In the genomic region with DNA sequence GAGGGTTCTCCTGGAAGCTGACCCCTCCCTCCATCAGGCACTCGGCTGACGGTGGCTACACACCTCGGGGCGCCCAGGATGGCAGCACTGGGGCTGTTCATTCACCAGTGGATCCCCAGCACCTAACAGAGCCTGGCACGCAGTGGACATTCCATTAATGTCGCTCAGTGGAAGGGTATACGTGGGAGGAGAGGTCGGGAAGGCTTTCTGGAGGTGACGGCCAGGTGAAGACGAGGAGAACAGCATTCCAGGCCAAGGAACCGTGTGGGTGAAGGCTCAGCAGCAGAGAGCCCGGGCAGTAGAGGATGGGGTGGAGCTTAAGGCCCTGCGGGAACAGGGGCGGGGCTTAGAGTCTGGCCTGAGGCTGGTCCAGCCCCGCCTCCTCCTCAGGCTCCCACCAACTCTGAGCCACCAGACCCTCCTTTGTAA, we compare ENCODE assay signal across 12 cellular contexts. TPM values are rescaled to one million over a fixed set of nuclear protein-coding genes. Genes with fewer than 3 reads are reported as not detected.
A peak's percentile ranks its signal among the peaks of the same experiment; 100 is the strongest.
DNase-seq lines count a peak whose midpoint lies in the region; ATAC-seq, FAIRE-seq and TF ChIP-seq lines count a peak whose summit lies in the region.
"Had no signal": no experiment of that assay in that cellular context is flagged by ENCODE, and none has a peak within 500 bp of the region (broad histone marks: within the 10 kb centered on the region; RNA-seq: fewer than 3 reads in every experiment).

No MANE protein-coding gene starts in this region.

- H3K4me1 ChIP-seq in HCT116 (ENCODE audit: control insufficient read depth in 1 of 2, insufficient read depth in 2 of 2, low read length in 2 of 2) (peaks cover 22 to 32% of the 10 kb centered on the region in 2 experiments), kidney (ENCODE audit: control insufficient read depth in 1 of 2, insufficient read depth in 1 of 2, low read depth in 1 of 2, low read length in 2 of 2) (no peaks in the 10 kb centered on the region)

- no peaks in the 10 kb centered on the region for H3K27me3 ChIP-seq in HCT116 (ENCODE audit: insufficient read depth, low read length)
- H3K27me3 ChIP-seq: vagina had no signal

- TF ChIP-seq CTCF in HCT116 (IDR thresholded peaks at IDR 0.05 in 2 of 3, conservative IDR thresholded peaks at IDR 0.05 in 1 of 3; ENCODE audit: borderline replicate concordance in 1 of 3, insufficient read depth in 1 of 3, low read depth in 2 of 3, low read length in 2 of 3) (no peak), mesothelial cell of epicardium (IDR thresholded peaks at IDR 0.05; ENCODE audit: unreplicated experiment) (no peak), kidney (IDR thresholded peaks at IDR 0.05; ENCODE audit: borderline replicate concordance, extremely low read depth, insufficient read depth) (no peak)

- H3K9me3 ChIP-seq in HCT116 (ENCODE audit: control insufficient read depth in 1 of 2, insufficient read depth in 1 of 2, low read depth in 1 of 2, low read length in 2 of 2) (no peaks in the 10 kb centered on the region), kidney (ENCODE audit: control insufficient read depth in 1 of 2, low read length in 2 of 2) (no peaks in the 10 kb centered on the region)
- H3K9me3 ChIP-seq: left ventricle myocardium inferior, vagina had no signal

- H3K4me2 ChIP-seq in HCT116 (ENCODE audit: low read length): peak overlapping the region; percentile 66

- H3K4me3 ChIP-seq in HCT116 (replicated peaks in 1 of 2; ENCODE audit: low read depth in 1 of 2, low read length in 2 of 2): peak overlapping the region; percentile 10 to 12; a peak in 2 of 4 replicates
- H3K4me3 ChIP-seq in kidney (ENCODE audit: low read length in 2 of 2): no peak overlapping the region
- H3K4me3 ChIP-seq: left ventricle myocardium inferior, vagina had no signal

- RAD21 ChIA-PET in HCT116 (lab: Charles Lee; ENCODE audit: low non-redundant PET in 1 of 2, low total read pairs in 2 of 2, uncharacterized antibody in 2 of 2, unreplicated experiment in 2 of 2): no interaction called here

- no peaks in the 10 kb centered on the region for H3K79me2 ChIP-seq in HCT116 (ENCODE audit: insufficient read depth, low read length)

- BruUV-seq in HCT116 (replicated peaks; lab: Mats Ljungman, UMichigan): no TSS peak

- TF ChIP-seq POLR2A in HCT116 (IDR thresholded peaks at IDR 0.05; ENCODE audit: borderline replicate concordance, extremely low read depth, insufficient read depth, insufficient read length): no peak

- no peak overlapping the region for H3K27ac Mint-ChIP-seq in mesothelial cell of epicardium
- H3K27ac Mint-ChIP-seq: dendritic cell treated with granulocyte-macrophage colony-stimulating factor and Interleukin-4, amounts not matched to agents 40 ng/mL and 50 ng/mL, for 4 days had no signal

- no peak for TF ChIP-seq RAD21 in HCT116 (IDR thresholded peaks at IDR 0.05; ENCODE audit: low read depth)

- H3K36me3 ChIP-seq in HCT116 (ENCODE audit: control insufficient read depth in 1 of 2, insufficient read depth in 2 of 2, low read length in 2 of 2): no peaks in the 10 kb centered on the region
- H3K36me3 ChIP-seq in kidney (ENCODE audit: control insufficient read depth in 1 of 2, insufficient read depth in 2 of 2, low read length in 2 of 2): no peaks in the 10 kb centered on the region
- H3K36me3 ChIP-seq: left ventricle myocardium inferior, vagina had no signal

- H3K27ac ChIP-seq in HCT116 (ENCODE audit: low read depth, low read length) (no peak overlapping the region; the same call in 1 of the 2 replicates), kidney (ENCODE audit: low read depth in 2 of 2, low read length in 2 of 2) (no peak overlapping the region)
- H3K27ac ChIP-seq: left ventricle myocardium inferior, vagina, VCaP had no signal

- POLR2A ChIA-PET in HCT116 (lab: Charles Lee): interaction anchor here (0.7 to 1.2 kb wide), 3 partner anchors 9 to 22 kb away, joined by 3 read pairs; partner anchors contain the start of gene MSRB1

- peak; percentile 90 for ATAC-seq in HCT116

- DNase-seq in COLO668 (lab: John Stamatoyannopoulos, UW; ENCODE audit: unreplicated experiment) (peak; percentile 30), HCT116 (ENCODE audit: low read depth, low spot score) (no peak), SHP77 (lab: John Stamatoyannopoulos, UW) (peak; percentile 45 to 63), kidney tubule cell (ENCODE audit: low spot score) (peak; percentile 29), mesothelial cell of epicardium (ENCODE audit: low spot score in 2 of 2, unreplicated experiment in 2 of 2) (no peak), hypothalamus (lab: John Stamatoyannopoulos, UW) (no peak), kidney (no peak), cerebellum (ENCODE audit: low spot score) (no peak)
- DNase-seq: left ventricle myocardium inferior had no signal

- FAIRE-seq in kidney (lab: Jason Lieb, UNC): no peak

- H3K27me3 Mint-ChIP-seq in mesothelial cell of epicardium (ENCODE audit: low read depth): peaks cover 71% of the 10 kb centered on the region

- no peak overlapping the region for H3K9ac ChIP-seq in HCT116 (ENCODE audit: low read length)
- H3K9ac ChIP-seq in kidney (ENCODE audit: low read length in 2 of 2): no peak overlapping the region

- intact Hi-C loops in HCT116 (cut with micrococcal nuclease) (no loop called here), kidney (cut with DNase I) (loop anchor here (10.0 kb wide), 1 partner anchor 66 kb away; no protein-coding TSS in a partner anchor)

- no peaks in the 10 kb centered on the region for H3K36me3 Mint-ChIP-seq in mesothelial cell of epicardium

- CTCF ChIA-PET in HCT116 (lab: Charles Lee): no interaction called here

- H3K9me2 ChIP-seq in HCT116 (ENCODE audit: insufficient read depth): no peaks in the 10 kb centered on the region

- no peaks in the 10 kb centered on the region for H3K9me3 Mint-ChIP-seq in mesothelial cell of epicardium
- H3K9me3 Mint-ChIP-seq: dendritic cell treated with granulocyte-macrophage colony-stimulating factor and Interleukin-4, amounts not matched to agents 40 ng/mL and 50 ng/mL, for 4 days had no signal

- peaks cover 30% of the 10 kb centered on the region for H3K4me1 Mint-ChIP-seq in mesothelial cell of epicardium

- no peak overlapping the region for H3K4me3 Mint-ChIP-seq in mesothelial cell of epicardium
- H3K4me3 Mint-ChIP-seq: dendritic cell treated with granulocyte-macrophage colony-stimulating factor and Interleukin-4, amounts not matched to agents 40 ng/mL and 50 ng/mL, for 4 days had no signal

- H4K20me1 ChIP-seq in HCT116 (ENCODE audit: insufficient read depth): no peaks in the 10 kb centered on the region

- peak overlapping the region; percentile 69 for H2AFZ ChIP-seq in HCT116 (ENCODE audit: low read depth, low read length, poor library complexity, severe bottlenecking)

TF ChIP-seq in HCT116, 20 proteins besides CTCF, POLR2A, EP300 and RAD21 (continues in another document):
- TF ChIP-seq EZH2 (IDR thresholded peaks at IDR 0.05) (no peak), FOSL1 (IDR thresholded peaks at IDR 0.05; ENCODE audit: low read depth) (no peak), ZFX (IDR thresholded peaks at IDR 0.05) (no peak), CBX3 (IDR thresholded peaks at IDR 0.05; ENCODE audit: low read depth) (no peak), SRF (IDR thresholded peaks at IDR 0.05; ENCODE audit: low read depth) (no peak), CEBPB (IDR thresholded peaks at IDR 0.05; ENCODE audit: low read depth) (no peak), JUND (IDR thresholded peaks at IDR 0.05) (no peak), ZNF274 (IDR thresholded peaks at IDR 0.05; ENCODE audit: low read depth, low read length) (no peak), ZBTB33 (IDR thresholded peaks at IDR 0.05; ENCODE audit: extremely low read depth, insufficient replicate concordance, low read length) (no peak)
- TF ChIP-seq, protein P1, sequence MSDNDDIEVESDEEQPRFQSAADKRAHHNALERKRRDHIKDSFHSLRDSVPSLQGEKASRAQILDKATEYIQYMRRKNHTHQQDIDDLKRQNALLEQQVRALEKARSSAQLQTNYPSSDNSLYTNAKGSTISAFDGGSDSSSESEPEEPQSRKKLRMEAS (IDR thresholded peaks at IDR 0.05): no peak

RNA-seq across cellular contexts. Expression of gene HS3ST6, which starts 2.5 kb away (rescaled TPM):
- total RNA-seq in HCT116 (2021; ENCODE audit: unreplicated experiment): not detected
- polyA plus RNA-seq in HCT116 (2012): not detected in 2 replicates
- total RNA-seq in mesothelial cell of epicardium: 0.22 to 0.36 TPM in 2 of 3 replicates, not detected in the other
- 0.19 TPM for total RNA-seq in kidney
- 0.73 TPM for polyA plus RNA-seq in kidney (ENCODE audit: insufficient read depth, low read depth, low replicate concordance)
- total RNA-seq in cerebellum: not detected
- total RNA-seq: left ventricle myocardium inferior had no signal

RNA-seq across cellular contexts. Expression of gene MSRB1, which starts 22.3 kb away (rescaled TPM):
- total RNA-seq in HCT116 (2021; ENCODE audit: unreplicated experiment) (18.3 TPM), mesothelial cell of epicardium (13.1 to 14.1 TPM (median 13.4 TPM) in 3 replicates), kidney (32.0 TPM), cerebellum (2.4 TPM)
- polyA plus RNA-seq in HCT116 (2012): 15.9 and 19.5 TPM in 2 replicates
- 189 TPM for polyA plus RNA-seq in kidney (ENCODE audit: insufficient read depth, low read depth, low replicate concordance)

RNA-seq across cellular contexts. Expression of gene RPL3L, which starts 33.7 kb away (rescaled TPM):
- 0.93 TPM for total RNA-seq in HCT116 (2021; ENCODE audit: unreplicated experiment)
- polyA plus RNA-seq in HCT116 (2012): 0.17 and 0.29 TPM in 2 replicates
- 0.40 to 0.45 TPM in 2 of 3 replicates, not detected in the other for total RNA-seq in mesothelial cell of epicardium
- not detected for total RNA-seq in kidney
- not detected for polyA plus RNA-seq in kidney (ENCODE audit: insufficient read depth, low read depth, low replicate concordance)
- total RNA-seq in cerebellum: 0.09 TPM
- total RNA-seq: vagina had no signal

RNA-seq across cellular contexts. Expression of gene NDUFB10, which starts 38.6 kb away (rescaled TPM):
- total RNA-seq in HCT116 (2021; ENCODE audit: unreplicated experiment) (273 TPM), mesothelial cell of epicardium (92.9 to 103 TPM (median 95.0 TPM) in 3 replicates), kidney (123 TPM), cerebellum (72.9 TPM)
- polyA plus RNA-seq in HCT116 (2012): 353 and 368 TPM in 2 replicates
- polyA plus RNA-seq in kidney (ENCODE audit: insufficient read depth, low read depth, low replicate concordance): 432 TPM

RNA-seq across cellular contexts. Expression of gene RPS2, which starts 43.9 kb away (rescaled TPM):
- total RNA-seq in HCT116 (2021; ENCODE audit: unreplicated experiment) (6,265 TPM), mesothelial cell of epicardium (2,265 to 2,496 TPM (median 2,379 TPM) in 3 replicates), kidney (1,550 TPM), cerebellum (794 TPM)
- 11,405 and 12,752 TPM in 2 replicates for polyA plus RNA-seq in HCT116 (2012)
- polyA plus RNA-seq in kidney (ENCODE audit: insufficient read depth, low read depth, low replicate concordance): 2,018 TPM

Comparison
In these comparisons a context has a peak if more than half of its experiments do, and no peak if none do; other contexts are left out.
1. DNase-seq: peak in COLO668 (single experiment), SHP77 (2 of 2) and kidney tubule cell (single experiment); none in HCT116 (single experiment), mesothelial cell of epicardium (0 of 2), hypothalamus (0 of 51), kidney (single experiment) and cerebellum (single experiment).
2. H3K4me3 ChIP-seq: peak in HCT116 (2 of 2); none in kidney (0 of 2).